27 cellular contexts compared by ENCODE assay signal in genomic region chr2:240643093-240643810, GRCh38. TPM values are rescaled to one million over a fixed set of nuclear protein-coding genes. Genes with fewer than 3 reads are reported as not detected.
DNase-seq lines count a peak whose midpoint lies in the region; ATAC-seq and TF ChIP-seq lines count a peak whose summit lies in the region.
"Had no signal": no experiment of that assay in that cellular context is flagged by ENCODE, and none has a peak within 500 bp of the region (broad histone marks: within the 10 kb centered on the region; RNA-seq: fewer than 3 reads in every experiment).

No MANE protein-coding gene starts in this region.

- no peaks in the 10 kb centered on the region for H3K36me3 ChIP-seq in esophagus muscularis mucosa
- H3K36me3 ChIP-seq: adrenal gland had no signal

- in situ Hi-C loops in GM13976 (cut with MboI; ENCODE audit: low sequenced_read_pairs, unreplicated experiment): no loop called here

- no peak for TF ChIP-seq EP300 in esophagus muscularis mucosa (IDR thresholded peaks at IDR 0.05)

- H3K4me3 ChIP-seq in esophagus muscularis mucosa: no peak overlapping the region
- H3K4me3 ChIP-seq: adrenal gland, skin epidermis had no signal

- no peaks in the 10 kb centered on the region for H3K9me3 ChIP-seq in esophagus muscularis mucosa
- H3K9me3 ChIP-seq: adrenal gland had no signal

- no peak for ATAC-seq in GM19351 (IDR thresholded peaks at IDR 0.05; ENCODE audit: unreplicated experiment)
- ATAC-seq: naive thymus-derived CD4-positive, alpha-beta T cell had no signal

- H3K27ac ChIP-seq in esophagus muscularis mucosa (replicated peaks in 1 of 4): no peak overlapping the region
- H3K27ac ChIP-seq: adrenal gland, HL-60, skin epidermis had no signal

- DNase-seq in 8988T (peak; percentile 23), AG20443 (ENCODE audit: low spot score) (peak; percentile 6), esophagus muscularis mucosa (ENCODE audit: extremely low spot score) (peak; percentile 72), posterior vena cava (ENCODE audit: low spot score) (peak; percentile 76), GM13976 (ENCODE audit: low spot score) (no peak), occipital lobe (lab: John Stamatoyannopoulos, UW) (no peak)
- DNase-seq: activated CD4-positive, CD25-positive, alpha-beta regulatory T cell treated with anti-CD3 and anti-CD28 coated beads, Interleukin-2, amount 50 U/mL, for 72 hours; activated naive CD4-positive, alpha-beta T cell; activated T-cell treated with anti-CD3 and anti-CD28 coated beads, Interleukin-2, amount 50 U/mL, for 1 hour; DND-41; GOT3; MV-4-11; naive thymus-derived CD4-positive, alpha-beta T cell; NCI-H1436 treated with DMSO at 0.1 percent for 48 hours; NCI-H2107; NCI-H446; nucleus accumbens; RPMI8226; trophoblast cell had no signal

- peaks cover 0 to under 1% (median 0%) of the 10 kb centered on the region in 4 donors for H3K4me1 ChIP-seq in esophagus muscularis mucosa
- H3K4me1 ChIP-seq: adrenal gland had no signal

- TF ChIP-seq CTCF in esophagus muscularis mucosa (IDR thresholded peaks at IDR 0.05) (no peak), GM13976 (IDR thresholded peaks at IDR 0.05; ENCODE audit: borderline replicate concordance, control extremely low read depth, extremely low read depth, insufficient read depth, missing control alignments) (no peak)

- 82% methylated on average over 11 of the region's 13 CpGs for WGBS in esophagus muscularis mucosa

- no peak for TF ChIP-seq POLR2A in esophagus muscularis mucosa (IDR thresholded peaks at IDR 0.05; ENCODE audit: low read depth)

- H3K27me3 ChIP-seq in esophagus muscularis mucosa: peaks cover 0 to 76% (median 3%) of the 10 kb centered on the region in 4 donors

- intact Hi-C loops in esophagus muscularis mucosa (cut with DNase I) (no loop called here), posterior vena cava (cut with DNase I) (no loop called here)

RNA-seq across cellular contexts. Expression of gene GPR35, which starts 18.0 kb away (rescaled TPM):
- total RNA-seq in esophagus muscularis mucosa: 1 to 10 TPM; 1.8 to 4.0 (median 2.2) TPM
- total RNA-seq in posterior vena cava: 1 to 10 TPM; 1.2 to 1.8 TPM
- 0.31 TPM for total RNA-seq in occipital lobe
- total RNA-seq: epithelial cell of proximal tubule, SK-MEL-5 had no signal

RNA-seq across cellular contexts. Expression of gene AQP12B, which starts 39.4 kb away (rescaled TPM):
- total RNA-seq in esophagus muscularis mucosa (not detected), posterior vena cava (under 1 TPM in 1 of 2 donors, not detected in 1; 0.19 TPM), occipital lobe (not detected)
- total RNA-seq: adrenal gland; epithelial cell of proximal tubule; LHCN-M2; mesothelial cell of epicardium; naive thymus-derived CD4-positive, alpha-beta T cell; SK-MEL-5 had no signal

RNA-seq across cellular contexts. Expression of gene AQP12A, which starts 48.4 kb away (rescaled TPM):
- not detected for total RNA-seq in esophagus muscularis mucosa
- not detected for total RNA-seq in posterior vena cava
- total RNA-seq in occipital lobe: not detected
- total RNA-seq: adrenal gland; epithelial cell of proximal tubule; LHCN-M2; mesothelial cell of epicardium; naive thymus-derived CD4-positive, alpha-beta T cell; SK-MEL-5 had no signal

RNA-seq across cellular contexts. Expression of gene CAPN10, which starts 56.7 kb away (rescaled TPM):
- total RNA-seq in esophagus muscularis mucosa (10 to 100 TPM; 16.7 to 29.2 (median 19.6) TPM), posterior vena cava (10 to 100 TPM; 18.6 to 22.6 TPM), occipital lobe (27.1 TPM)

Comparison
In these comparisons a context has a peak if more than half of its experiments do, and no peak if none do; other contexts are left out.
1. DNase-seq: peak in 8988T (single experiment), AG20443 (single experiment), esophagus muscularis mucosa (single experiment) and posterior vena cava (single experiment); none in GM13976 (single experiment) and occipital lobe (single experiment).